15 cellular contexts compared by ENCODE assay signal in the genomic region with DNA sequence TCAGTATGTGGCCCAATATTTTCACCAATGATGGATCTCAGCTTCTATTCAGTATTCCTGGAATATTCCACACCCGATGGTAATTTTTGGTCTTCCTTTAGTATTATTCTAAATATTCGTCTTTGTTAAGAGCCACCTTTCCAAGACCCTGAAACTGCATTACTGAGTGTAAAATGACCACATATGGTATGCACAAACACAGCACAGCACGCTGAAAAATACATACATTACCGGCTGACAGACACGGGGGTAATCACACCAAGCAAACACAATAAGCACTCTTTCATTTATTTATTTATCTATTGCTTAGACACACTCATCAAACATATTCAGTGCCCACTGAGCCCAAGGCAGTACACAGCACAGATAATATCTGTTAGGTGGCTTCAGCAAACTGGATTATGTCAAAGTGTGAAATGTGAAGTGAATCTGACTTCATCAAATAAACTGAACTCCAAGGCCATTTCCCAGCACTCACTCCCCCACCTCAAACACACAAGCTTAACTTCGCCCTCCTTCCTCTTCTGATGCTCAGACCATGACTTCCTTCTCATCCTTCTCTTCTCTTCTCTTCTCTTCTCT. TPM values are rescaled to one million over a fixed set of nuclear protein-coding genes. Genes with fewer than 3 reads are reported as not detected.
DNase-seq lines count a peak whose midpoint lies in the region; ATAC-seq, FAIRE-seq and TF ChIP-seq lines count a peak whose summit lies in the region.
"Had no signal": no experiment of that assay in that cellular context is flagged by ENCODE, and none has a peak within 500 bp of the region (broad histone marks: within the 10 kb centered on the region; RNA-seq: fewer than 3 reads in every experiment).

No MANE protein-coding gene starts in this region.

- no peaks in the 10 kb centered on the region for H3K4me1 ChIP-seq in naive thymus-derived CD4-positive, alpha-beta T cell (ENCODE audit: control insufficient read depth in 2 of 2, insufficient read depth in 2 of 2, low read length in 2 of 2)
- peaks cover 6% of the 10 kb centered on the region for H3K4me1 ChIP-seq in mucosa of descending colon (ENCODE audit: low read depth)
- H3K4me1 ChIP-seq: BLaER1 had no signal

- H3K9me3 Mint-ChIP-seq in WTC11 = no peaks in the 10 kb centered on the region
- peaks cover 0 to 4% (median 0%) of the 10 kb centered on the region in 11 donors for H3K9me3 Mint-ChIP-seq in naive thymus-derived CD4-positive, alpha-beta T cell
- no peaks in the 10 kb centered on the region for H3K9me3 Mint-ChIP-seq in activated T-cell treated with anti-CD3 and anti-CD28 coated beads, Interleukin-2, amount 50 U/mL, for 72 hours
- H3K9me3 Mint-ChIP-seq: activated B cell treated with CpG ODN at 0.5 μM for 24 hours; stimulated activated naive CD8-positive, alpha-beta T cell treated with anti-CD3 and anti-CD28 coated beads, Interleukin-15, Interleukin-2, amounts not matched to agents 100 ng/mL and 50 ng/mL, for 24 hours had no signal

- no peaks in the 10 kb centered on the region for H3K9me3 ChIP-seq in naive thymus-derived CD4-positive, alpha-beta T cell (ENCODE audit: control insufficient read depth in 2 of 3, low read length in 3 of 3)
- no peaks in the 10 kb centered on the region for H3K9me3 ChIP-seq in mucosa of descending colon

- H3K27ac Mint-ChIP-seq in WTC11 = no peak overlapping the region
- no peak overlapping the region for H3K27ac Mint-ChIP-seq in naive thymus-derived CD4-positive, alpha-beta T cell
- H3K27ac Mint-ChIP-seq in activated T-cell treated with anti-CD3 and anti-CD28 coated beads, Interleukin-2, amount 50 U/mL, for 72 hours = no peak overlapping the region
- H3K27ac Mint-ChIP-seq: activated B cell treated with CpG ODN at 0.5 μM for 24 hours; stimulated activated naive CD8-positive, alpha-beta T cell treated with anti-CD3 and anti-CD28 coated beads, Interleukin-15, Interleukin-2, amounts not matched to agents 100 ng/mL and 50 ng/mL, for 24 hours had no signal

- no peak for ATAC-seq in WTC11
- no peak for ATAC-seq in naive thymus-derived CD4-positive, alpha-beta T cell
- ATAC-seq in mucosa of descending colon = no peak
- no peak for ATAC-seq in activated T-cell treated with anti-CD3 and anti-CD28 coated beads, Interleukin-2, amount 50 U/mL, for 72 hours (replicated peaks in 1 of 2)
- ATAC-seq: HCT116 had no signal

- peaks cover 32% of the 10 kb centered on the region for H3K27me3 Mint-ChIP-seq in WTC11 (ENCODE audit: low read depth)
- H3K27me3 Mint-ChIP-seq in naive thymus-derived CD4-positive, alpha-beta T cell = peaks cover 46 to 61% (median 57%) of the 10 kb centered on the region in 5 donors
- H3K27me3 Mint-ChIP-seq in activated T-cell treated with anti-CD3 and anti-CD28 coated beads, Interleukin-2, amount 50 U/mL, for 72 hours (ENCODE audit: low read depth) = peaks cover 51% of the 10 kb centered on the region

- no peaks in the 10 kb centered on the region for H3K36me3 Mint-ChIP-seq in WTC11
- H3K36me3 Mint-ChIP-seq in naive thymus-derived CD4-positive, alpha-beta T cell = no peaks in the 10 kb centered on the region
- H3K36me3 Mint-ChIP-seq in activated T-cell treated with anti-CD3 and anti-CD28 coated beads, Interleukin-2, amount 50 U/mL, for 72 hours (ENCODE audit: insufficient read depth in 2 of 2) = peaks cover 0 to 1% of the 10 kb centered on the region in 2 donors

- H3K4me3 ChIP-seq in naive thymus-derived CD4-positive, alpha-beta T cell (ENCODE audit: low read length) = no peak overlapping the region
- H3K4me3 ChIP-seq in mucosa of descending colon = no peak overlapping the region

- intact Hi-C loops in naive thymus-derived CD4-positive, alpha-beta T cell (cut with micrococcal nuclease) = no loop called here
- intact Hi-C loops in mucosa of descending colon (cut with DNase I, micrococcal nuclease) = no loop called here

- H3K4me1 Mint-ChIP-seq in WTC11 = peaks cover 37% of the 10 kb centered on the region
- peaks cover 0 to 23% (median 20%) of the 10 kb centered on the region in 7 donors for H3K4me1 Mint-ChIP-seq in naive thymus-derived CD4-positive, alpha-beta T cell
- H3K4me1 Mint-ChIP-seq in activated T-cell treated with anti-CD3 and anti-CD28 coated beads, Interleukin-2, amount 50 U/mL, for 72 hours (ENCODE audit: low read depth) = peaks cover 22% of the 10 kb centered on the region

- no peak for FAIRE-seq in GM12891 (lab: Jason Lieb, UNC)
- FAIRE-seq: kidney had no signal

- H3K4me3 Mint-ChIP-seq in WTC11 = peak overlapping the region; percentile 89
- peak overlapping the region in 6 of 10 donors; percentile 25 to 63 (median 48) for H3K4me3 Mint-ChIP-seq in naive thymus-derived CD4-positive, alpha-beta T cell
- H3K4me3 Mint-ChIP-seq in activated T-cell treated with anti-CD3 and anti-CD28 coated beads, Interleukin-2, amount 50 U/mL, for 72 hours = peak overlapping the region in 1 of 2 donors; percentile 27
- H3K4me3 Mint-ChIP-seq: activated B cell treated with CpG ODN at 0.5 μM for 24 hours; stimulated activated naive CD8-positive, alpha-beta T cell treated with anti-CD3 and anti-CD28 coated beads, Interleukin-15, Interleukin-2, amounts not matched to agents 100 ng/mL and 50 ng/mL, for 24 hours had no signal

- H3K36me3 ChIP-seq in naive thymus-derived CD4-positive, alpha-beta T cell (ENCODE audit: control insufficient read depth in 2 of 3, insufficient read depth in 3 of 3, low read length in 3 of 3) = no peaks in the 10 kb centered on the region
- no peaks in the 10 kb centered on the region for H3K36me3 ChIP-seq in mucosa of descending colon (ENCODE audit: low read depth)
- H3K36me3 ChIP-seq: BLaER1 had no signal

- POLR2A ChIA-PET in WTC11 (lab: Charles Lee) = no interaction called here
- POLR2A ChIA-PET in naive thymus-derived CD4-positive, alpha-beta T cell (lab: Charles Lee) = no interaction called here

- no peak overlapping the region for H3K27ac ChIP-seq in naive thymus-derived CD4-positive, alpha-beta T cell (ENCODE audit: low read depth, low read length)
- H3K27ac ChIP-seq: BLaER1 had no signal

- TF ChIP-seq CTCF in WTC11 (IDR thresholded peaks at IDR 0.05) (no peak), mucosa of descending colon (IDR thresholded peaks at IDR 0.05) (no peak)

- TF ChIP-seq POLR2A in GM12891 (IDR thresholded peaks at IDR 0.05; ENCODE audit: low read depth, low read length) = no peak

- peak; percentile 28 for DNase-seq in COLO668 (lab: John Stamatoyannopoulos, UW; ENCODE audit: unreplicated experiment)
- DNase-seq in NCI-H2081 (lab: John Stamatoyannopoulos, UW) = peak; percentile 54 to 73
- DNase-seq in WTC11 (ENCODE audit: low spot score) = no peak
- no peak for DNase-seq in naive thymus-derived CD4-positive, alpha-beta T cell
- no peak for DNase-seq in mucosa of descending colon
- DNase-seq in activated T-cell treated with anti-CD3 and anti-CD28 coated beads, Interleukin-2, amount 50 U/mL, for 72 hours = no peak
- no peak for DNase-seq in GM12891 (ENCODE audit: insufficient read length, low spot score)
- no peak for DNase-seq in RPMI8226
- DNase-seq: activated B cell treated with CpG ODN at 0.5 μM for 24 hours, NCI-H774 had no signal

- H3K27me3 ChIP-seq in naive thymus-derived CD4-positive, alpha-beta T cell (ENCODE audit: control insufficient read depth in 2 of 2, insufficient read depth in 2 of 2, low read length in 2 of 2) = peaks cover 0 to 6% of the 10 kb centered on the region in 2 donors

- CTCF ChIA-PET in WTC11 (lab: Charles Lee) = interaction anchor here (1.0 to 4.1 kb wide), 4 partner anchors 14 to 487 kb away, joined by 3 to 29 read pairs (median 12); no protein-coding TSS in a partner anchor
- CTCF ChIA-PET in naive thymus-derived CD4-positive, alpha-beta T cell (lab: Charles Lee) = no interaction called here

TF ChIP-seq in WTC11, 78 proteins besides CTCF, POLR2A, EP300 and RAD21 (continues in another document):
- TF ChIP-seq TEAD4 (CRISPR knock-in tag; IDR thresholded peaks at IDR 0.05) (no peak), PRRX2 (CRISPR knock-in tag; IDR thresholded peaks at IDR 0.05) (no peak), GRHL2 (CRISPR knock-in tag; IDR thresholded peaks at IDR 0.05; ENCODE audit: insufficient replicate concordance, severe bottlenecking) (no peak), ZNF671 (CRISPR knock-in tag; IDR thresholded peaks at IDR 0.05) (no peak), GABPB1 (CRISPR knock-in tag; IDR thresholded peaks at IDR 0.05) (no peak)
- TF ChIP-seq, protein P1, sequence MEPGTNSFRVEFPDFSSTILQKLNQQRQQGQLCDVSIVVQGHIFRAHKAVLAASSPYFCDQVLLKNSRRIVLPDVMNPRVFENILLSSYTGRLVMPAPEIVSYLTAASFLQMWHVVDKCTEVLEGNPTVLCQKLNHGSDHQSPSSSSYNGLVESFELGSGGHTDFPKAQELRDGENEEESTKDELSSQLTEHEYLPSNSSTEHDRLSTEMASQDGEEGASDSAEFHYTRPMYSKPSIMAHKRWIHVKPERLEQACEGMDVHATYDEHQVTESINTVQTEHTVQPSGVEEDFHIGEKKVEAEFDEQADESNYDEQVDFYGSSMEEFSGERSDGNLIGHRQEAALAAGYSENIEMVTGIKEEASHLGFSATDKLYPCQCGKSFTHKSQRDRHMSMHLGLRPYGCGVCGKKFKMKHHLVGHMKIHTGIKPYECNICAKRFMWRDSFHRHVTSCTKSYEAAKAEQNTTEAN (CRISPR knock-in tag; IDR thresholded peaks at IDR 0.05) = no peak

TF ChIP-seq in GM12891, 5 proteins besides CTCF, POLR2A, EP300 and RAD21:
- no peak for TF ChIP-seq POLR2AphosphoS5 (IDR thresholded peaks at IDR 0.05; ENCODE audit: low read depth, low read length)
TF ChIP-seq in GM12891: peak in this region for 0.

RNA-seq across cellular contexts. Expression of a gene that starts 2.3 kb away (rescaled TPM):
- total RNA-seq in WTC11 (2021) (1.4 to 2.5 TPM (median 2.2 TPM) in 3 replicates), mucosa of descending colon (under 1 TPM in 2 of 3 donors, not detected in 1; 0.12 to 0.13 TPM)
- under 1 TPM in 1 of 5 experiments, not detected in 4; 0.54 TPM for total RNA-seq in naive thymus-derived CD4-positive, alpha-beta T cell
- polyA plus RNA-seq in naive thymus-derived CD4-positive, alpha-beta T cell = not detected
- not detected for total RNA-seq in activated T-cell treated with anti-CD3 and anti-CD28 coated beads, Interleukin-2, amount 50 U/mL, for 72 hours
- not detected for polyA plus RNA-seq in GM12891 (2012; ENCODE audit: low read depth, missing spikeins)
- total RNA-seq: activated B cell treated with CpG ODN at 0.5 μM for 24 hours, sciatic nerve had no signal

Comparison
In these comparisons a context has a peak if more than half of its experiments do, and no peak if none do; other contexts are left out.
1. DNase-seq: peak in COLO668 (single experiment) and NCI-H2081 (2 of 2); none in WTC11 (single experiment), naive thymus-derived CD4-positive, alpha-beta T cell (0 of 9), mucosa of descending colon (0 of 3), activated T-cell treated with anti-CD3 and anti-CD28 coated beads, Interleukin-2, amount 50 U/mL, for 72 hours (0 of 2), GM12891 (single experiment) and RPMI8226 (single experiment).